Comparison of ENCODE assay signal across 21 cellular contexts in the genomic region with DNA sequence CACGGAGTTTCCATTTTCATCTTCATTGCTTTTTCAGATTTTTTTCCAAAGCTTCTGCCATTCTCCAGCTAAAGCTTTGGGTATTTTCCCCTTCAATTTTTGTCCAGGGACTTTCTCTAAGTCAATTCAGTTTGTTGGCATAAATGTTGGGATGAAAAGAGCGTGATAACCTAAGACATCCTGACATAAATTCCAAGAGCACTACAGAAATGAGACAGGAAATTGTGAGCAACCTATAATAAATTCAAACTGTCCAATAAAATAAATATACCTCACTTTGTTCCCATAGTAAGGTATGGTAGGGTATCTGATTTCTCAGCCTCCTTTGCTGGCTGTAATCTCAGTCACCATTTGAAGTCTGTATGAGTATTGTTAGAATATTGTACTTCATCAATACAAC. TPM values are rescaled to one million over a fixed set of nuclear protein-coding genes. Genes with fewer than 3 reads are reported as not detected.
A peak's percentile ranks its signal among the peaks of the same experiment; 100 is the strongest.
DNase-seq lines count a peak whose midpoint lies in the region; ATAC-seq, FAIRE-seq and TF ChIP-seq lines count a peak whose summit lies in the region.
"Had no signal": no experiment of that assay in that cellular context is flagged by ENCODE, and none has a peak within 500 bp of the region (broad histone marks: within the 10 kb centered on the region; RNA-seq: fewer than 3 reads in every experiment).

No MANE protein-coding gene starts in this region.

- peaks cover 81% of the 10 kb centered on the region for H3K79me2 ChIP-seq in osteoblast (ENCODE audit: insufficient read depth, low read length)

- no peak overlapping the region for H2AFZ ChIP-seq in osteoblast (ENCODE audit: low read length)
- H2AFZ ChIP-seq: GM23338 had no signal

- no peak for TF ChIP-seq POLR2A in H54 (IDR thresholded peaks at IDR 0.05; ENCODE audit: low read depth, low read length)

- no peak overlapping the region for H3K4me3 Mint-ChIP-seq in activated CD4-positive, alpha-beta T cell treated with anti-CD3 and anti-CD28 coated beads, Interleukin-2, amount 10 ng/mL, durations not matched to agents 7 days and 5 days
- H3K4me3 Mint-ChIP-seq: B cell; CD4-positive, CD25-positive, alpha-beta regulatory T cell; CD8-positive, alpha-beta T cell; GM23338; HFFc6 had no signal

- H3K27me3 Mint-ChIP-seq in activated CD4-positive, alpha-beta T cell treated with anti-CD3 and anti-CD28 coated beads, Interleukin-2, amount 10 ng/mL, durations not matched to agents 7 days and 5 days = peaks cover 5% of the 10 kb centered on the region

- POLR2A ChIA-PET in activated CD4-positive, alpha-beta T cell treated with anti-CD3 and anti-CD28 coated beads, Interleukin-2, amount 10 ng/mL, durations not matched to agents 7 days and 5 days (lab: Charles Lee) = no interaction called here

- H3K27ac ChIP-seq in osteoblast (ENCODE audit: low read depth, low read length) = peak overlapping the region; percentile 99
- H3K27ac ChIP-seq: BLaER1, C4-2B had no signal

- H3K4me2 ChIP-seq in osteoblast (ENCODE audit: insufficient read depth, low read length) = no peak overlapping the region
- H3K4me2 ChIP-seq: BLaER1, GM23338 had no signal

- no peak for ATAC-seq in HG03175 (IDR thresholded peaks at IDR 0.05; ENCODE audit: unreplicated experiment)
- no peak for ATAC-seq in GM19452 (IDR thresholded peaks at IDR 0.05; ENCODE audit: unreplicated experiment)
- ATAC-seq: CD8-positive, alpha-beta T cell; GM23338 had no signal

- CTCF ChIA-PET in activated CD4-positive, alpha-beta T cell treated with anti-CD3 and anti-CD28 coated beads, Interleukin-2, amount 10 ng/mL, durations not matched to agents 7 days and 5 days (lab: Charles Lee) = no interaction called here

- no peaks in the 10 kb centered on the region for H4K20me1 ChIP-seq in osteoblast (ENCODE audit: insufficient read depth, low read length)
- H4K20me1 ChIP-seq: BLaER1 had no signal

- H3K27ac Mint-ChIP-seq in activated CD4-positive, alpha-beta T cell treated with anti-CD3 and anti-CD28 coated beads, Interleukin-2, amount 10 ng/mL, durations not matched to agents 7 days and 5 days = no peak overlapping the region
- H3K27ac Mint-ChIP-seq: B cell; CD4-positive, CD25-positive, alpha-beta regulatory T cell; CD8-positive, alpha-beta T cell; GM23338 had no signal

- no peaks in the 10 kb centered on the region for H3K9me3 Mint-ChIP-seq in activated CD4-positive, alpha-beta T cell treated with anti-CD3 and anti-CD28 coated beads, Interleukin-2, amount 10 ng/mL, durations not matched to agents 7 days and 5 days
- H3K9me3 Mint-ChIP-seq: CD8-positive, alpha-beta T cell; GM23338 had no signal

- no peaks in the 10 kb centered on the region for H3K27me3 ChIP-seq in endocrine pancreas (ENCODE audit: control insufficient read depth, insufficient read depth, low read length)
- no peaks in the 10 kb centered on the region for H3K27me3 ChIP-seq in osteoblast (ENCODE audit: insufficient read depth, low read length)
- H3K27me3 ChIP-seq: BLaER1 had no signal

- no peak for TF ChIP-seq CTCF in osteoblast (IDR thresholded peaks at IDR 0.05; ENCODE audit: extremely low read depth, low read depth, low read length)

- H3K4me3 ChIP-seq in endocrine pancreas (ENCODE audit: control insufficient read depth, insufficient read depth, low read length) (peak overlapping the region; percentile 8), osteoblast (ENCODE audit: insufficient read depth, low read length) (no peak overlapping the region)
- H3K4me3 ChIP-seq: BLaER1, GM23338, HAP-1 had no signal

- no peak overlapping the region for H3K9ac ChIP-seq in endocrine pancreas (ENCODE audit: control insufficient read depth, insufficient read depth, low read length)
- H3K9ac ChIP-seq: BLaER1 had no signal

- DNase-seq in H54 (ENCODE audit: insufficient read length, low spot score) = no peak
- DNase-seq in osteoblast (ENCODE audit: insufficient read length, low spot score, missing footprints) = no peak
- DNase-seq in activated CD4-positive, alpha-beta T cell treated with anti-CD3 and anti-CD28 coated beads, Interleukin-2, amount 10 ng/mL, durations not matched to agents 7 days and 5 days = no peak
- DNase-seq: Caco-2; CD4-positive, CD25-positive, alpha-beta regulatory T cell; CD8-positive, alpha-beta T cell; DMS153; DND-41; HFFc6 had no signal

- no peaks in the 10 kb centered on the region for H3K9me3 ChIP-seq in endocrine pancreas (ENCODE audit: control insufficient read depth, low read length)
- no peaks in the 10 kb centered on the region for H3K9me3 ChIP-seq in osteoblast (ENCODE audit: low read depth, low read length)
- H3K9me3 ChIP-seq: BLaER1, Caco-2, HAP-1 had no signal

- FAIRE-seq in H54 (lab: Jason Lieb, UNC) = peak; percentile 74
- FAIRE-seq: A204.1, G401.6, GM12892, GM19239 had no signal

- H3K4me1 Mint-ChIP-seq in activated CD4-positive, alpha-beta T cell treated with anti-CD3 and anti-CD28 coated beads, Interleukin-2, amount 10 ng/mL, durations not matched to agents 7 days and 5 days = no peaks in the 10 kb centered on the region
- H3K4me1 Mint-ChIP-seq: B cell; CD4-positive, CD25-positive, alpha-beta regulatory T cell had no signal

- no peaks in the 10 kb centered on the region for H3K4me1 ChIP-seq in endocrine pancreas (ENCODE audit: control insufficient read depth, insufficient read depth, low read length)
- peaks cover 65% of the 10 kb centered on the region for H3K4me1 ChIP-seq in osteoblast (ENCODE audit: insufficient read depth, low read length)
- H3K4me1 ChIP-seq: Caco-2 had no signal

- H3K36me3 Mint-ChIP-seq in activated CD4-positive, alpha-beta T cell treated with anti-CD3 and anti-CD28 coated beads, Interleukin-2, amount 10 ng/mL, durations not matched to agents 7 days and 5 days (ENCODE audit: low read depth) = no peaks in the 10 kb centered on the region
- H3K36me3 Mint-ChIP-seq: CD4-positive, CD25-positive, alpha-beta regulatory T cell; CD8-positive, alpha-beta T cell had no signal

- H3K36me3 ChIP-seq in endocrine pancreas (ENCODE audit: control insufficient read depth, insufficient read depth, low read length) (no peaks in the 10 kb centered on the region), osteoblast (ENCODE audit: insufficient read depth, low read length) (peaks cover 32% of the 10 kb centered on the region)
- H3K36me3 ChIP-seq: BLaER1, HAP-1 had no signal

RNA-seq across cellular contexts. Expression of a gene that starts 8.4 kb away (rescaled TPM):
- total RNA-seq in osteoblast = 54.3 and 70.1 TPM in 2 replicates
- not detected for total RNA-seq in activated CD4-positive, alpha-beta T cell treated with anti-CD3 and anti-CD28 coated beads, Interleukin-2, amount 10 ng/mL, durations not matched to agents 7 days and 5 days
- total RNA-seq: B cell; Caco-2; CD4-positive, CD25-positive, alpha-beta regulatory T cell; CD8-positive, alpha-beta T cell had no signal

Comparison
In these comparisons a context has a peak if more than half of its experiments do, and no peak if none do; other contexts are left out.
1. RNA of a gene that starts 8.4 kb away (total RNA-seq): 54.3 to 70.1 TPM in osteoblast; not detected in activated CD4-positive, alpha-beta T cell treated with anti-CD3 and anti-CD28 coated beads, Interleukin-2, amount 10 ng/mL, durations not matched to agents 7 days and 5 days; every median in the first group is over 10 times any median in the second.